Comparison of ENCODE assay signal across 16 cellular contexts in the genomic region with DNA sequence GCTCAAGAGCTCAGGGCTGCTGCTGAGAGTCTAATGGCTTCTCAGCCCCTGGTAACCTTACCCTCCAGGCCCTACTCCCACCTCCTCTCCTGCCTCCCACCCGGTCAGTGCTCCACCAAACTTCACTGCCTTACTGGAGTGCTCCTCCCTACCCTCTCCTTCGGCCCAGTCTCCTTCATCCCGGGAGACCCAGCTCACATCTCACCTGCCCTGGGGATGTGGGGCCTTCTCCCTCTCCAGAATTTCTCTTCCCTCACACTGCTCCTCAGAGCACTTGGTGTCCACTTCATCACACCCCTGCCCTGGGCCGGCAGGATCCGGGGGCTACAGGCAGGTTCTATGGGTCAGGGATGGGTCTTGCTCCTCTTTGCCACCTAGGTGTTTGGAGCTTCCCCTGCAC. TPM values are rescaled to one million over a fixed set of nuclear protein-coding genes. Genes with fewer than 3 reads are reported as not detected.
DNase-seq lines count a peak whose midpoint lies in the region; ATAC-seq and TF ChIP-seq lines count a peak whose summit lies in the region.
"Had no signal": no experiment of that assay in that cellular context is flagged by ENCODE, and none has a peak within 500 bp of the region (broad histone marks: within the 10 kb centered on the region; RNA-seq: fewer than 3 reads in every experiment).

No MANE protein-coding gene starts in this region.

- TF ChIP-seq CTCF in activated B cell treated with CpG ODN at 0.5 μM for 24 hours (IDR thresholded peaks at IDR 0.05) = no peak
- no peak for TF ChIP-seq CTCF in glutamatergic neuron (IDR thresholded peaks at IDR 0.05; ENCODE audit: partially characterized antibody, unreplicated experiment)

- H3K9me3 Mint-ChIP-seq in activated naive CD8-positive, alpha-beta T cell treated with anti-CD3 and anti-CD28 coated beads for 36 hours = peaks cover 5% of the 10 kb centered on the region
- H3K9me3 Mint-ChIP-seq in activated naive CD8-positive, alpha-beta T cell treated with anti-CD3 and anti-CD28 coated beads, Interleukin-2, amount 50 U/mL, for 24 hours = peaks cover 5% of the 10 kb centered on the region
- no peaks in the 10 kb centered on the region for H3K9me3 Mint-ChIP-seq in activated B cell treated with CpG ODN at 0.5 μM for 24 hours
- H3K9me3 Mint-ChIP-seq in glutamatergic neuron (ENCODE audit: unreplicated experiment) = peaks cover 10% of the 10 kb centered on the region
- H3K9me3 Mint-ChIP-seq in stimulated activated naive B cell treated with anti-CD40 and anti-IgM and Interleukin-4, amounts not matched to agents 10 μg/mL and 1 μg/mL and 100 μg/mL, for 72 hours = peaks cover 1 to 5% of the 10 kb centered on the region in 2 donors

- POLR2A ChIA-PET in activated B cell treated with CpG ODN at 0.5 μM for 24 hours (lab: Charles Lee) = interaction anchor here (0.6 to 5.4 kb wide), 5 partner anchors 9 to 35 kb away, joined by 3 to 37 read pairs (median 11); a partner anchor contains a TSS

- H3K27me3 Mint-ChIP-seq in activated naive CD8-positive, alpha-beta T cell treated with anti-CD3 and anti-CD28 coated beads for 36 hours = no peaks in the 10 kb centered on the region
- no peaks in the 10 kb centered on the region for H3K27me3 Mint-ChIP-seq in activated naive CD8-positive, alpha-beta T cell treated with anti-CD3 and anti-CD28 coated beads, Interleukin-2, amount 50 U/mL, for 24 hours
- H3K27me3 Mint-ChIP-seq in activated B cell treated with CpG ODN at 0.5 μM for 24 hours (no peaks in the 10 kb centered on the region), glutamatergic neuron (ENCODE audit: unreplicated experiment) (peaks cover 14% of the 10 kb centered on the region)
- no peaks in the 10 kb centered on the region for H3K27me3 Mint-ChIP-seq in stimulated activated naive B cell treated with anti-CD40 and anti-IgM and Interleukin-4, amounts not matched to agents 10 μg/mL and 1 μg/mL and 100 μg/mL, for 72 hours

- H3K4me1 Mint-ChIP-seq in activated naive CD8-positive, alpha-beta T cell treated with anti-CD3 and anti-CD28 coated beads for 36 hours = peaks cover 51% of the 10 kb centered on the region
- H3K4me1 Mint-ChIP-seq in activated naive CD8-positive, alpha-beta T cell treated with anti-CD3 and anti-CD28 coated beads, Interleukin-2, amount 50 U/mL, for 24 hours = peaks cover 72% of the 10 kb centered on the region
- H3K4me1 Mint-ChIP-seq in activated B cell treated with CpG ODN at 0.5 μM for 24 hours = peaks cover 90% of the 10 kb centered on the region
- peaks cover 13% of the 10 kb centered on the region for H3K4me1 Mint-ChIP-seq in glutamatergic neuron (ENCODE audit: low read depth, unreplicated experiment)
- H3K4me1 Mint-ChIP-seq in stimulated activated naive B cell treated with anti-CD40 and anti-IgM and Interleukin-4, amounts not matched to agents 10 μg/mL and 1 μg/mL and 100 μg/mL, for 72 hours = peaks cover 70 to 86% of the 10 kb centered on the region in 2 donors

- peak overlapping the region; percentile 36 for H3K4me3 Mint-ChIP-seq in activated naive CD8-positive, alpha-beta T cell treated with anti-CD3 and anti-CD28 coated beads for 36 hours
- H3K4me3 Mint-ChIP-seq in activated naive CD8-positive, alpha-beta T cell treated with anti-CD3 and anti-CD28 coated beads, Interleukin-2, amount 50 U/mL, for 24 hours = no peak overlapping the region
- H3K4me3 Mint-ChIP-seq in activated B cell treated with CpG ODN at 0.5 μM for 24 hours = peak overlapping the region; percentile 56
- H3K4me3 Mint-ChIP-seq in glutamatergic neuron (ENCODE audit: unreplicated experiment) = peak overlapping the region; percentile 47
- H3K4me3 Mint-ChIP-seq in stimulated activated naive B cell treated with anti-CD40 and anti-IgM and Interleukin-4, amounts not matched to agents 10 μg/mL and 1 μg/mL and 100 μg/mL, for 72 hours = peak overlapping the region; percentile 30 to 36

- H3K27ac Mint-ChIP-seq in activated naive CD8-positive, alpha-beta T cell treated with anti-CD3 and anti-CD28 coated beads for 36 hours = peak overlapping the region; percentile 26
- no peak overlapping the region for H3K27ac Mint-ChIP-seq in activated naive CD8-positive, alpha-beta T cell treated with anti-CD3 and anti-CD28 coated beads, Interleukin-2, amount 50 U/mL, for 24 hours
- H3K27ac Mint-ChIP-seq in activated B cell treated with CpG ODN at 0.5 μM for 24 hours (peak overlapping the region; percentile 84), glutamatergic neuron (ENCODE audit: unreplicated experiment) (no peak overlapping the region)
- H3K27ac Mint-ChIP-seq in stimulated activated naive B cell treated with anti-CD40 and anti-IgM and Interleukin-4, amounts not matched to agents 10 μg/mL and 1 μg/mL and 100 μg/mL, for 72 hours = peak overlapping the region; percentile 65

- CTCF ChIA-PET in activated B cell treated with CpG ODN at 0.5 μM for 24 hours (lab: Charles Lee) = interaction anchor here (1.8 kb wide), 1 partner anchor 35 kb away, joined by 7 read pairs; a partner anchor contains a TSS

- ATAC-seq in activated naive CD8-positive, alpha-beta T cell treated with anti-CD3 and anti-CD28 coated beads, Interleukin-2, amount 50 U/mL, for 24 hours = no peak
- ATAC-seq in activated B cell treated with CpG ODN at 0.5 μM for 24 hours (ENCODE audit: low read depth) = no peak
- no peak for ATAC-seq in stimulated activated naive B cell treated with anti-CD40 and anti-IgM and Interleukin-4, amounts not matched to agents 10 μg/mL and 1 μg/mL and 100 μg/mL, for 72 hours (replicated peaks)
- no peak for ATAC-seq in HG03097 (IDR thresholded peaks at IDR 0.05; ENCODE audit: low FRiP score, unreplicated experiment)
- ATAC-seq: gastrocnemius medialis, left ventricle myocardium superior, pancreas had no signal

- DNase-seq in activated naive CD8-positive, alpha-beta T cell treated with anti-CD3 and anti-CD28 coated beads for 36 hours = no peak
- no peak for DNase-seq in activated naive CD8-positive, alpha-beta T cell treated with anti-CD3 and anti-CD28 coated beads, Interleukin-2, amount 50 U/mL, for 24 hours
- DNase-seq in activated B cell treated with CpG ODN at 0.5 μM for 24 hours = no peak
- no peak for DNase-seq in glutamatergic neuron
- no peak for DNase-seq in stimulated activated naive B cell treated with anti-CD40 and anti-IgM and Interleukin-4, amounts not matched to agents 10 μg/mL and 1 μg/mL and 100 μg/mL, for 72 hours
- DNase-seq in Kasumi-1 (lab: John Stamatoyannopoulos, UW) = no peak
- DNase-seq in KBM-7 = no peak
- DNase-seq: activated naive CD4-positive, alpha-beta T cell treated with anti-CD3 and anti-CD28 coated beads, Interleukin-2, amount 50 U/mL, for 16 hours; brain microvascular endothelial cell; Calu3; gastrocnemius medialis; left ventricle myocardium superior; NCI-H146; NK-92 treated with Interleukin-12 subunit alpha and Interleukin-12 subunit beta, amount 100 ng/mL, for 24 hours; pancreas had no signal

- in situ Hi-C loops in KBM-7 (cut with MboI; ENCODE audit: low pct_unique_long_range_greater_than_20kb, low sequenced_read_pairs) = no loop called here

- intact Hi-C loops in activated B cell treated with CpG ODN at 0.5 μM for 24 hours (cut with micrococcal nuclease) = no loop called here

- peaks cover 50% of the 10 kb centered on the region for H3K36me3 Mint-ChIP-seq in activated naive CD8-positive, alpha-beta T cell treated with anti-CD3 and anti-CD28 coated beads for 36 hours
- H3K36me3 Mint-ChIP-seq in activated naive CD8-positive, alpha-beta T cell treated with anti-CD3 and anti-CD28 coated beads, Interleukin-2, amount 50 U/mL, for 24 hours (ENCODE audit: low read depth) = peaks cover 30% of the 10 kb centered on the region
- H3K36me3 Mint-ChIP-seq in activated B cell treated with CpG ODN at 0.5 μM for 24 hours (ENCODE audit: low read depth) (peaks cover 42% of the 10 kb centered on the region), glutamatergic neuron (ENCODE audit: unreplicated experiment) (peaks cover 16% of the 10 kb centered on the region)
- peaks cover 51 to 71% of the 10 kb centered on the region in 2 donors for H3K36me3 Mint-ChIP-seq in stimulated activated naive B cell treated with anti-CD40 and anti-IgM and Interleukin-4, amounts not matched to agents 10 μg/mL and 1 μg/mL and 100 μg/mL, for 72 hours

RNA-seq across cellular contexts. Expression of a gene that starts 21.6 kb away (rescaled TPM):
- total RNA-seq in activated naive CD8-positive, alpha-beta T cell treated with anti-CD3 and anti-CD28 coated beads for 36 hours = 10 to 100 TPM; 36.4 to 37.2 TPM
- total RNA-seq in activated B cell treated with CpG ODN at 0.5 μM for 24 hours (77.7 and 79.2 TPM in 2 replicates), glutamatergic neuron (ENCODE audit: unreplicated experiment) (78.5 TPM)

RNA-seq across cellular contexts. Expression of a gene that starts 34.8 kb away (rescaled TPM):
- total RNA-seq in activated naive CD8-positive, alpha-beta T cell treated with anti-CD3 and anti-CD28 coated beads for 36 hours = 100 to 1,000 TPM; 225 TPM
- total RNA-seq in activated B cell treated with CpG ODN at 0.5 μM for 24 hours = 121 and 140 TPM in 2 replicates
- 48.3 TPM for total RNA-seq in glutamatergic neuron (ENCODE audit: unreplicated experiment)

Comparison
In these comparisons a context has a peak if more than half of its experiments do, and no peak if none do; other contexts are left out.
1. H3K27ac Mint-ChIP-seq: peak in activated naive CD8-positive, alpha-beta T cell treated with anti-CD3 and anti-CD28 coated beads for 36 hours (single experiment), activated B cell treated with CpG ODN at 0.5 μM for 24 hours (single experiment) and stimulated activated naive B cell treated with anti-CD40 and anti-IgM and Interleukin-4, amounts not matched to agents 10 μg/mL and 1 μg/mL and 100 μg/mL, for 72 hours (single experiment); none in activated naive CD8-positive, alpha-beta T cell treated with anti-CD3 and anti-CD28 coated beads, Interleukin-2, amount 50 U/mL, for 24 hours (single experiment) and glutamatergic neuron (single experiment).